Comparison of ENCODE assay signal across 8 cellular contexts in the genomic region with DNA sequence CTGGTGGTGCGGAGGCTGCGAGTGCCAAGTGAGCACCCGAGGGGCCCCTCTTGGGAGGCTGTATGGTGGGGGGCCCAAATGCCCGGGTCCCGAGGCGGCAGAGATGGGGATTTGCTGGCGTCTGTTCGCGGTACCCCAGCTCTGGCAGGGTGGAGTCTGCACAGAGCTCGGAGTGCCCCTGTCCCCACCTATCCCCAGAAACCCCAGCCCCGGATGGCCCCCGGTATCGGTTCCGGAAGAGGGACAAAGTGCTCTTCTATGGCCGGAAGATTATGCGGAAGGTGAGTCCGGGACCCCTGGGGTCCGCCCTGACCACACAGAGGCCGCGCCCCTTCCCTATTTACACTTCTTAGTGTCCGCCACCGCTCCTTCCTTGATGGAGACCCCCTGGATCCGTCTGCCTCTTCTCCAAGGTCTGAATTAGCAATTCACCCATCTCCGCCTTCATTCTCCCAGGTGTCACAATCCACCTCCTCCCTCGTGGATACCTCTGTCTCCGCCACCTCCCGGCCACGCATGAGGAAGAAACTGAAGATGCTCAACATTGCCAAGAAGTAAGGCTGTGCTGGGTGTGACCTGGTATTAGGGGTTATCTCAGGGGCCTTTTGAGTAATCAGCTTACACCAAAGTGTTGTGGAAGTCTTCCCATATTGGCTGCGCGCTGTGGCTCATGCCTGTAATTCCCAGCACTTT. TPM values are rescaled to one million over a fixed set of nuclear protein-coding genes. Genes with fewer than 3 reads are reported as not detected.
DNase-seq lines count a peak whose midpoint lies in the region; ATAC-seq and TF ChIP-seq lines count a peak whose summit lies in the region.

No MANE protein-coding gene starts in this region.

- peak overlapping the region; percentile 75 for H4K91ac ChIP-seq in trophoblast cell (ENCODE audit: low read depth, low read length)

- peak overlapping the region; percentile 56 for H2AK5ac ChIP-seq in trophoblast cell (ENCODE audit: low read length)

- peak overlapping the region; percentile 28 for H3K14ac ChIP-seq in trophoblast cell (ENCODE audit: low read length)

- peak overlapping the region; percentile 5 for H2BK5ac ChIP-seq in trophoblast cell (ENCODE audit: low read depth, low read length, poor library complexity)

- H3K27ac ChIP-seq in Peyer's patch (peak overlapping the region; percentile 90 to 99 (median 92)), esophagus squamous epithelium (peak overlapping the region; percentile 84 to 97 (median 94)), trophoblast cell (ENCODE audit: low read depth, low read length) (no peak overlapping the region)

- H4K8ac ChIP-seq in trophoblast cell (ENCODE audit: low read depth, low read length), result peak overlapping the region; percentile 83

- ATAC-seq in GM21526 (IDR thresholded peaks at IDR 0.05; ENCODE audit: low FRiP score, unreplicated experiment), result peak; percentile 6
- ATAC-seq in HG03460 (IDR thresholded peaks at IDR 0.05; ENCODE audit: unreplicated experiment), result no peak
- ATAC-seq in HG03442 (IDR thresholded peaks at IDR 0.05; ENCODE audit: unreplicated experiment), result no peak

- TF ChIP-seq POLR2A in Peyer's patch (IDR thresholded peaks at IDR 0.05), result no peak
- no peak for TF ChIP-seq POLR2A in esophagus squamous epithelium (IDR thresholded peaks at IDR 0.05)

- peak overlapping the region; percentile 14 for H3K4ac ChIP-seq in trophoblast cell (ENCODE audit: low read depth, low read length)

- H3K36me3 ChIP-seq in Peyer's patch (peaks cover 0 to 36% (median 0%) of the 10 kb centered on the region in 3 donors), esophagus squamous epithelium (peaks cover 11 to 43% (median 14%) of the 10 kb centered on the region in 3 donors), trophoblast cell (ENCODE audit: control insufficient read depth in 1 of 2, insufficient read depth in 2 of 2, low read length in 2 of 2) (peaks cover 26 to 34% of the 10 kb centered on the region in 2 experiments)

- H3K9me3 ChIP-seq in Peyer's patch (no peaks in the 10 kb centered on the region), esophagus squamous epithelium (no peaks in the 10 kb centered on the region), trophoblast cell (ENCODE audit: insufficient read depth, low read depth, low read length) (no peaks in the 10 kb centered on the region)

- peaks cover 25% of the 10 kb centered on the region for H3K79me1 ChIP-seq in trophoblast cell (ENCODE audit: low read length)

- H3K4me1 ChIP-seq in Peyer's patch (peaks cover 3 to 15% (median 6%) of the 10 kb centered on the region in 4 donors), esophagus squamous epithelium (peaks cover 11 to 40% (median 11%) of the 10 kb centered on the region in 3 donors), trophoblast cell (ENCODE audit: control insufficient read depth in 1 of 2, insufficient read depth in 2 of 2, low read length in 2 of 2) (peaks cover 14 to 16% of the 10 kb centered on the region in 2 experiments)

- peak overlapping the region; percentile 5 for H2BK120ac ChIP-seq in trophoblast cell (ENCODE audit: insufficient read depth, low read length, poor library complexity)

- intact Hi-C loops in esophagus squamous epithelium (cut with DNase I), result no loop called here

- 17 to 29% methylated on average over 20 to 21 of the region's 30 CpGs for WGBS in esophagus squamous epithelium, 2 donors
- WGBS in trophoblast cell (ENCODE audit: extremely low coverage, insufficient coverage, insufficient read length), result no CpG with 5 or more reads among the region's 30 CpGs

- H2BK12ac ChIP-seq in trophoblast cell (ENCODE audit: low read length), result peak overlapping the region; percentile 27

- H3K9ac ChIP-seq in trophoblast cell (ENCODE audit: low read length), result no peak overlapping the region

- H2AFZ ChIP-seq in trophoblast cell (ENCODE audit: insufficient read depth, low read length, poor library complexity), result peak overlapping the region; percentile 68

- no peak overlapping the region for H3K23ac ChIP-seq in trophoblast cell (ENCODE audit: low read length)

- no peaks in the 10 kb centered on the region for H3K27me3 ChIP-seq in Peyer's patch
- H3K27me3 ChIP-seq in esophagus squamous epithelium, result no peaks in the 10 kb centered on the region
- no peaks in the 10 kb centered on the region for H3K27me3 ChIP-seq in trophoblast cell (ENCODE audit: insufficient read depth, low read length)

- H3K18ac ChIP-seq in trophoblast cell (ENCODE audit: low read length), result peak overlapping the region; percentile 42

- H4K12ac ChIP-seq in trophoblast cell (ENCODE audit: low read depth, low read length), result peak overlapping the region; percentile 55

- DNase-seq in Peyer's patch, result no peak
- no peak for DNase-seq in esophagus squamous epithelium (lab: John Stamatoyannopoulos, UW)
- peak in 1 of 2 donors; percentile 8 for DNase-seq in trophoblast cell
- DNase-seq in stimulated activated CD4-positive, alpha-beta T cell treated with anti-CD3 and anti-CD28 coated beads, Interleukin-12 subunit alpha, Interleukin-12 subunit beta, amount 100 ng/mL, for 4 hours, result no peak
- DNase-seq in NOMO-1 treated with dmso at 0.1 percent for 144 hours (lab: John Stamatoyannopoulos, UW; ENCODE audit: unreplicated experiment), result no peak

- H3K4me3 ChIP-seq in Peyer's patch (peak overlapping the region; percentile 57 to 90 (median 80)), esophagus squamous epithelium (peak overlapping the region; percentile 66 to 90 (median 76)), trophoblast cell (ENCODE audit: low read depth, low read length) (peak overlapping the region; percentile 78)

- peaks cover 10% of the 10 kb centered on the region for H3K79me2 ChIP-seq in trophoblast cell (ENCODE audit: control insufficient read depth, insufficient read depth, low read length, poor library complexity)

- no peak for TF ChIP-seq CTCF in Peyer's patch (IDR thresholded peaks at IDR 0.05)
- no peak for TF ChIP-seq CTCF in esophagus squamous epithelium (IDR thresholded peaks at IDR 0.05)

- peak overlapping the region; percentile 73 for H3K4me2 ChIP-seq in trophoblast cell (ENCODE audit: low read length)

RNA-seq across cellular contexts. Expression of gene PNPLA6, which starts 0.6 kb away (rescaled TPM):
- total RNA-seq in Peyer's patch (100 to 1,000 TPM; 181 to 296 (median 234) TPM), esophagus squamous epithelium (10 to 100 TPM; 39.7 to 74.1 (median 50.1) TPM)
- 73.4 and 78.6 TPM in 2 replicates for polyA plus RNA-seq in trophoblast cell (2013)

RNA-seq across cellular contexts. Expression of gene MCOLN1, which starts 13.7 kb away (rescaled TPM):
- 10 to 100 TPM; 18.0 to 37.1 (median 21.9) TPM for total RNA-seq in Peyer's patch
- total RNA-seq in esophagus squamous epithelium, result 10 to 100 TPM in 1 of 4 donors, 1 to 10 TPM in 3; 5.7 to 13.9 (median 7.8) TPM
- polyA plus RNA-seq in trophoblast cell (2013), result 26.7 and 29.7 TPM in 2 replicates

RNA-seq across cellular contexts. Expression of gene ZNF358, which starts 20.2 kb away (rescaled TPM):
- total RNA-seq in Peyer's patch (100 to 1,000 TPM in 2 of 4 donors, 10 to 100 TPM in 2; 77.1 to 124 (median 95.3) TPM), esophagus squamous epithelium (10 to 100 TPM in 3 of 4 donors, 1 to 10 TPM in 1; 3.8 to 42.2 (median 19.5) TPM)
- polyA plus RNA-seq in trophoblast cell (2013), result 94.3 and 106 TPM in 2 replicates

RNA-seq across cellular contexts. Expression of gene PEX11G, which starts 47.3 kb away (rescaled TPM):
- total RNA-seq in Peyer's patch, result 10 to 100 TPM in 2 of 4 donors, 1 to 10 TPM in 1, not detected in 1; 8.2 to 14.3 (median 10.3) TPM
- total RNA-seq in esophagus squamous epithelium, result 1 to 10 TPM; 1.1 to 6.7 (median 4.1) TPM
- polyA plus RNA-seq in trophoblast cell (2013), result 0.92 and 0.94 TPM in 2 replicates

RNA-seq across cellular contexts. Expression of gene CAMSAP3, which starts 59.5 kb away (rescaled TPM):
- 10 to 100 TPM; 24.8 to 71.7 (median 60.3) TPM for total RNA-seq in Peyer's patch
- 10 to 100 TPM in 2 of 4 donors, 1 to 10 TPM in 2; 9.3 to 45.5 (median 14.1) TPM for total RNA-seq in esophagus squamous epithelium
- 15.1 and 16.3 TPM in 2 replicates for polyA plus RNA-seq in trophoblast cell (2013)
